1 cellular context compared by ENCODE assay signal in genomic region chr11:63534895-63535461, GRCh38.
TF ChIP-seq lines count a peak whose summit lies in the region.

No MANE protein-coding gene starts in this region.

TF ChIP-seq in K562, 482 proteins besides CTCF, POLR2A, EP300 and RAD21 (continued from another document and continues in another):
- TF ChIP-seq ZNF77 (CRISPR knock-in tag; IDR thresholded peaks at IDR 0.05) (no peak), CEBPG (CRISPR knock-in tag; IDR thresholded peaks at IDR 0.05) (no peak), CEBPG (tag; conservative IDR thresholded peaks at IDR 0.05 in 1 of 2, IDR thresholded peaks at IDR 0.05 in 1 of 2) (peak in 1 of 2 experiments; percentile 68; a peak in 2 of 4 replicates), U2AF1 (optimal IDR thresholded peaks at IDR 0.05; ENCODE audit: low read depth, low read length) (no peak), PURB (CRISPR knock-in tag; IDR thresholded peaks at IDR 0.05; ENCODE audit: low read depth) (no peak), POLR3G (IDR thresholded peaks at IDR 0.05; ENCODE audit: extremely low read depth, insufficient read length, insufficient replicate concordance) (no peak), EWSR1 (IDR thresholded peaks at IDR 0.05; ENCODE audit: borderline replicate concordance, low read depth, partially characterized antibody) (no peak), ZFP30 (CRISPR knock-in tag; IDR thresholded peaks at IDR 0.05; ENCODE audit: borderline replicate concordance) (no peak), ZNF717 (CRISPR knock-in tag; IDR thresholded peaks at IDR 0.05) (no peak), ATF7 (IDR thresholded peaks at IDR 0.05) (no peak), ZNF586 (CRISPR knock-in tag; conservative IDR thresholded peaks at IDR 0.05) (peak; percentile 92), TOE1 (IDR thresholded peaks at IDR 0.05; ENCODE audit: borderline replicate concordance) (no peak), TOE1 (CRISPR knock-in tag; IDR thresholded peaks at IDR 0.05; ENCODE audit: borderline replicate concordance, low read depth) (no peak), NR2C1 (IDR thresholded peaks at IDR 0.05) (no peak), NR2C1 (tag; IDR thresholded peaks at IDR 0.05) (peak; percentile 94), NFXL1 (CRISPR knock-in tag; IDR thresholded peaks at IDR 0.05) (peak; percentile 94; the same call in 1 of the 2 replicates), ZNF318 (IDR thresholded peaks at IDR 0.05; ENCODE audit: borderline replicate concordance in 1 of 2, low read depth in 1 of 2) (no peak), HNRNPL (IDR thresholded peaks at IDR 0.05; ENCODE audit: low read depth, low read length) (no peak), SMARCE1 (IDR thresholded peaks at IDR 0.05) (no peak), TSHZ1 (CRISPR knock-in tag; IDR thresholded peaks at IDR 0.05) (peak; percentile 98), HMBOX1 (IDR thresholded peaks at IDR 0.05) (no peak), ZBED1 (IDR thresholded peaks at IDR 0.05) (no peak), ZNF174 (CRISPR knock-in tag; IDR thresholded peaks at IDR 0.05) (peak; percentile 91), NEUROD1 (IDR thresholded peaks at IDR 0.05; ENCODE audit: borderline replicate concordance, low read depth, low read length, partially characterized antibody) (no peak), SIX5 (IDR thresholded peaks at IDR 0.05; ENCODE audit: borderline replicate concordance in 1 of 2, insufficient read depth in 1 of 2, low read depth in 1 of 2, low read length in 2 of 2) (no peak), NCOR1 (IDR thresholded peaks at IDR 0.05) (no peak), TBL1XR1 (IDR thresholded peaks at IDR 0.05; ENCODE audit: low read length in 2 of 2) (no peak), CBX5 (IDR thresholded peaks at IDR 0.05; ENCODE audit: borderline replicate concordance, low read depth) (no peak), PYGO2 (tag; IDR thresholded peaks at IDR 0.05) (peak; percentile 98), NFYB (IDR thresholded peaks at IDR 0.05; ENCODE audit: extremely low read depth, insufficient read length) (no peak), ZNF57 (CRISPR knock-in tag; IDR thresholded peaks at IDR 0.05) (peak; percentile 75; the same call in 1 of the 2 replicates), SMARCA4 (IDR thresholded peaks at IDR 0.05) (no peak), MITF (IDR thresholded peaks at IDR 0.05) (no peak)
- TF ChIP-seq, protein P1, sequence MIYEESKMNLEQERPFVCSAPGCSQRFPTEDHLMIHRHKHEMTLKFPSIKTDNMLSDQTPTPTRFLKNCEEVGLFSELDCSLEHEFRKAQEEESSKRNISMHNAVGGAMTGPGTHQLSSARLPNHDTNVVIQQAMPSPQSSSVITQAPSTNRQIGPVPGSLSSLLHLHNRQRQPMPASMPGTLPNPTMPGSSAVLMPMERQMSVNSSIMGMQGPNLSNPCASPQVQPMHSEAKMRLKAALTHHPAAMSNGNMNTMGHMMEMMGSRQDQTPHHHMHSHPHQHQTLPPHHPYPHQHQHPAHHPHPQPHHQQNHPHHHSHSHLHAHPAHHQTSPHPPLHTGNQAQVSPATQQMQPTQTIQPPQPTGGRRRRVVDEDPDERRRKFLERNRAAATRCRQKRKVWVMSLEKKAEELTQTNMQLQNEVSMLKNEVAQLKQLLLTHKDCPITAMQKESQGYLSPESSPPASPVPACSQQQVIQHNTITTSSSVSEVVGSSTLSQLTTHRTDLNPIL (CRISPR knock-in tag; IDR thresholded peaks at IDR 0.05), result peak; percentile 96
- TF ChIP-seq, protein P2, sequence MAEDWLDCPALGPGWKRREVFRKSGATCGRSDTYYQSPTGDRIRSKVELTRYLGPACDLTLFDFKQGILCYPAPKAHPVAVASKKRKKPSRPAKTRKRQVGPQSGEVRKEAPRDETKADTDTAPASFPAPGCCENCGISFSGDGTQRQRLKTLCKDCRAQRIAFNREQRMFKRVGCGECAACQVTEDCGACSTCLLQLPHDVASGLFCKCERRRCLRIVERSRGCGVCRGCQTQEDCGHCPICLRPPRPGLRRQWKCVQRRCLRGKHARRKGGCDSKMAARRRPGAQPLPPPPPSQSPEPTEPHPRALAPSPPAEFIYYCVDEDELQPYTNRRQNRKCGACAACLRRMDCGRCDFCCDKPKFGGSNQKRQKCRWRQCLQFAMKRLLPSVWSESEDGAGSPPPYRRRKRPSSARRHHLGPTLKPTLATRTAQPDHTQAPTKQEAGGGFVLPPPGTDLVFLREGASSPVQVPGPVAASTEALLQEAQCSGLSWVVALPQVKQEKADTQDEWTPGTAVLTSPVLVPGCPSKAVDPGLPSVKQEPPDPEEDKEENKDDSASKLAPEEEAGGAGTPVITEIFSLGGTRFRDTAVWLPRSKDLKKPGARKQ (CRISPR knock-in tag; IDR thresholded peaks at IDR 0.05), result 0 out of 2 replicates have a peak, but pooled peaks have one; percentile 60
- TF ChIP-seq, protein P3, sequence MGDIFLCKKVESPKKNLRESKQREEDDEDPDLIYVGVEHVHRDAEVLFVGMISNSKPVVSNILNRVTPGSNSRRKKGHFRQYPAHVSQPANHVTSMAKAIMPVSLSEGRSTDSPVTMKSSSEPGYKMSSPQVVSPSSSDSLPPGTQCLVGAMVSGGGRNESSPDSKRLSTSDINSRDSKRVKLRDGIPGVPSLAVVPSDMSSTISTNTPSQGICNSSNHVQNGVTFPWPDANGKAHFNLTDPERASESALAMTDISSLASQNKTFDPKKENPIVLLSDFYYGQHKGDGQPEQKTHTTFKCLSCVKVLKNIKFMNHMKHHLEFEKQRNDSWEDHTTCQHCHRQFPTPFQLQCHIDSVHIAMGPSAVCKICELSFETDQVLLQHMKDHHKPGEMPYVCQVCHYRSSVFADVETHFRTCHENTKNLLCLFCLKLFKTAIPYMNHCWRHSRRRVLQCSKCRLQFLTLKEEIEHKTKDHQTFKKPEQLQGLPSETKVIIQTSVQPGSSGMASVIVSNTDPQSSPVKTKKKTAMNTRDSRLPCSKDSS (IDR thresholded peaks at IDR 0.05; ENCODE audit: low read depth, partially characterized antibody), result no peak
- TF ChIP-seq, protein P4, sequence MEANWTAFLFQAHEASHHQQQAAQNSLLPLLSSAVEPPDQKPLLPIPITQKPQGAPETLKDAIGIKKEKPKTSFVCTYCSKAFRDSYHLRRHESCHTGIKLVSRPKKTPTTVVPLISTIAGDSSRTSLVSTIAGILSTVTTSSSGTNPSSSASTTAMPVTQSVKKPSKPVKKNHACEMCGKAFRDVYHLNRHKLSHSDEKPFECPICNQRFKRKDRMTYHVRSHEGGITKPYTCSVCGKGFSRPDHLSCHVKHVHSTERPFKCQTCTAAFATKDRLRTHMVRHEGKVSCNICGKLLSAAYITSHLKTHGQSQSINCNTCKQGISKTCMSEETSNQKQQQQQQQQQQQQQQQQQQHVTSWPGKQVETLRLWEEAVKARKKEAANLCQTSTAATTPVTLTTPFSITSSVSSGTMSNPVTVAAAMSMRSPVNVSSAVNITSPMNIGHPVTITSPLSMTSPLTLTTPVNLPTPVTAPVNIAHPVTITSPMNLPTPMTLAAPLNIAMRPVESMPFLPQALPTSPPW (CRISPR knock-in tag; IDR thresholded peaks at IDR 0.05), result peak; percentile 76
